In the genomic region with DNA sequence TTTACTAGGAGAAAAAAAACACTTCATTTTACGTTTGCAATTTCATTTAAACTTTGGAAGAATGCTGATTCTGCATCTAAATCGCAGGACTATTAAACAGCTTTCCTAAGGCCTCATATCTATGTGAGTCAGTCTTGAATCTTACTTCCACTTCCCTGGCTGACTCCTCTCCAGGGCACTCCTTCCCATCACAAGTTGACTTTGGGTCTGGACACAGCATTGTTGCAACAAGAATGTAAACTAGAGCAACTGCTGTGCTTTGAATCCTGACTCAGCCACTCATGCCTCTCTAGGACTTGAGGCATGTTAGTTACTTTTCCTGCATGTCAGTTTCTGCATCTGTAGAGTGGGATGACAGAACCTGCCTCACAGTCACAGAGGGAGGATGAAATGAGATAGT, we compare ENCODE assay signal across 11 cellular contexts.
DNase-seq lines count a peak whose midpoint lies in the region; ATAC-seq and TF ChIP-seq lines count a peak whose summit lies in the region.
"Had no signal": no experiment of that assay in that cellular context is flagged by ENCODE, and none has a peak within 500 bp of the region (broad histone marks: within the 10 kb centered on the region; RNA-seq: fewer than 3 reads in every experiment).

No MANE protein-coding gene starts in this region.

- no peak overlapping the region for H3K4ac ChIP-seq in H9 (ENCODE audit: low read depth, low read length)

- no peaks in the 10 kb centered on the region for H3K27me3 ChIP-seq in H9 (ENCODE audit: insufficient read depth, low read length)
- no peaks in the 10 kb centered on the region for H3K27me3 ChIP-seq in gastroesophageal sphincter
- no peaks in the 10 kb centered on the region for H3K27me3 ChIP-seq in smooth muscle cell (ENCODE audit: low read depth)

- H2BK20ac ChIP-seq in H9 (ENCODE audit: low read depth, low read length, poor library complexity, severe bottlenecking) = no peak overlapping the region

- H3K56ac ChIP-seq in H9 (ENCODE audit: insufficient read length, low read depth, low read length) = no peak overlapping the region

- H3K9me3 ChIP-seq in H9 (ENCODE audit: control insufficient read depth, low read depth, low read length) (no peaks in the 10 kb centered on the region), gastroesophageal sphincter (no peaks in the 10 kb centered on the region), smooth muscle cell (replicated peaks; ENCODE audit: low read depth) (no peaks in the 10 kb centered on the region)

- H2BK120ac ChIP-seq in H9 (ENCODE audit: low read depth, low read length, poor library complexity, severe bottlenecking) = no peak overlapping the region

- H2AFZ ChIP-seq in H9 (ENCODE audit: low read length) (no peak overlapping the region), smooth muscle cell (ENCODE audit: low read depth) (no peak overlapping the region)

- peak overlapping the region; percentile 21 to 93 (median 37); a peak in 3 of 7 replicates for H3K27ac Mint-ChIP-seq in H9
- H3K27ac Mint-ChIP-seq: activated naive CD4-positive, alpha-beta T cell treated with anti-CD3 and anti-CD28 coated beads, Interleukin-2, amount 10 ng/mL, durations not matched to agents 7 days and 5 days had no signal

- no peak overlapping the region; a peak in 1 of 5 replicates for H3K4me3 Mint-ChIP-seq in H9
- H3K4me3 Mint-ChIP-seq: activated naive CD4-positive, alpha-beta T cell treated with anti-CD3 and anti-CD28 coated beads, Interleukin-2, amount 10 ng/mL, durations not matched to agents 7 days and 5 days had no signal

- no CpG with 5 or more reads among the region's 2 CpGs for WGBS in H9 (ENCODE audit: extremely low coverage, insufficient read length, low lambda C conversion rate)
- WGBS in gastroesophageal sphincter (ENCODE audit: low coverage in 1 of 2), 2 donors = 68 to 81% methylated on average over 2 of the region's 2 CpGs
- 21% methylated on average over 2 of the region's 2 CpGs for WGBS in smooth muscle cell (ENCODE audit: low lambda C conversion rate)

- H3K36me3 ChIP-seq in gastroesophageal sphincter = no peaks in the 10 kb centered on the region
- H3K36me3 ChIP-seq in smooth muscle cell (ENCODE audit: low read depth) = no peaks in the 10 kb centered on the region

- H3K79me1 ChIP-seq in H9 (ENCODE audit: insufficient read depth, low read depth, low read length, poor library complexity, severe bottlenecking) = no peaks in the 10 kb centered on the region

- no peak overlapping the region for H4K5ac ChIP-seq in H9 (ENCODE audit: insufficient read length, low read depth, low read length)

- H4K20me1 ChIP-seq in H9 (ENCODE audit: control insufficient read depth, insufficient read depth, insufficient read length) (no peaks in the 10 kb centered on the region), smooth muscle cell (ENCODE audit: low read depth) (no peaks in the 10 kb centered on the region)

- no peak overlapping the region for H3K23ac ChIP-seq in H9 (ENCODE audit: insufficient read length, low read depth, low read length)

- peak; percentile 53 for ATAC-seq in gastroesophageal sphincter
- no peak for ATAC-seq in Right ventricle myocardium inferior

- no peak overlapping the region for H4K8ac ChIP-seq in H9 (replicated peaks; ENCODE audit: insufficient read length, low read depth, low read length)

- no peaks in the 10 kb centered on the region for H3K79me2 ChIP-seq in H9 (ENCODE audit: insufficient read depth, low read length)
- no peaks in the 10 kb centered on the region for H3K79me2 ChIP-seq in smooth muscle cell (ENCODE audit: low read depth)

- no peak overlapping the region for H2BK5ac ChIP-seq in H9 (ENCODE audit: insufficient read length, low read length)

- no peak overlapping the region for H4K91ac ChIP-seq in H9 (ENCODE audit: insufficient read length, low read depth, low read length)

- H3K4me2 ChIP-seq in H9 (ENCODE audit: insufficient read depth, insufficient read length, low read length) (no peak overlapping the region), smooth muscle cell (peak overlapping the region; percentile 40)

- peaks cover 38 to 45% of the 10 kb centered on the region in 2 experiments for H3K4me1 Mint-ChIP-seq in H9
- H3K4me1 Mint-ChIP-seq: activated naive CD4-positive, alpha-beta T cell treated with anti-CD3 and anti-CD28 coated beads, Interleukin-2, amount 10 ng/mL, durations not matched to agents 7 days and 5 days had no signal

- no peak overlapping the region for H3K27ac ChIP-seq in H9 (ENCODE audit: insufficient read length, low read depth, low read length)
- H3K27ac ChIP-seq in gastroesophageal sphincter = no peak overlapping the region
- H3K27ac ChIP-seq in smooth muscle cell (ENCODE audit: low read depth) = peak overlapping the region; percentile 23

- H3K9ac ChIP-seq in H9 (ENCODE audit: extremely low read depth, insufficient read length, low read length) (no peak overlapping the region), smooth muscle cell (ENCODE audit: low read depth) (no peak overlapping the region)

- intact Hi-C loops in Right ventricle myocardium inferior (cut with DNase I) = no loop called here

- no peak overlapping the region for H3T11ph ChIP-seq in H9 (ENCODE audit: low read length)

- H3K4me1 ChIP-seq in H9 (ENCODE audit: insufficient read depth, low read length) = peaks cover 9% of the 10 kb centered on the region
- H3K4me1 ChIP-seq in gastroesophageal sphincter = no peaks in the 10 kb centered on the region
- peaks cover 5% of the 10 kb centered on the region for H3K4me1 ChIP-seq in smooth muscle cell (ENCODE audit: low read depth)

- no peak overlapping the region for H2AK5ac ChIP-seq in H9 (ENCODE audit: insufficient read length, low read length)

- no peak for DNase-seq in H9
- DNase-seq in smooth muscle cell (lab: John Stamatoyannopoulos, UW; ENCODE audit: unreplicated experiment) = no peak
- no peak for DNase-seq in central memory CD4-positive, alpha-beta T cell
- DNase-seq in NCI-H146 treated with DMSO at 0.1 percent for 48 hours (lab: John Stamatoyannopoulos, UW; ENCODE audit: unreplicated experiment) = no peak
- DNase-seq in Right ventricle myocardium inferior (ENCODE audit: missing footprints) = no peak
- DNase-seq in Ammon's horn (ENCODE audit: low spot score) = no peak
- DNase-seq: activated CD4-positive, CD25-positive, alpha-beta regulatory T cell treated with anti-CD3 and anti-CD28 coated beads, Interleukin-2, amount 50 U/mL, for 72 hours; activated naive CD4-positive, alpha-beta T cell treated with anti-CD3 and anti-CD28 coated beads, Interleukin-2, amount 10 ng/mL, durations not matched to agents 7 days and 5 days; NCI-H1092 had no signal

- H3K9me3 Mint-ChIP-seq in H9 = no peaks in the 10 kb centered on the region; a peak in 1 of 5 replicates
- H3K9me3 Mint-ChIP-seq: activated naive CD4-positive, alpha-beta T cell treated with anti-CD3 and anti-CD28 coated beads, Interleukin-2, amount 10 ng/mL, durations not matched to agents 7 days and 5 days had no signal

- H3K4me3 ChIP-seq in WI38 (ENCODE audit: low read depth, low read length) (peak overlapping the region; percentile 8; the same call in 1 of the 2 replicates), gastroesophageal sphincter (no peak overlapping the region), smooth muscle cell (no peak overlapping the region)

- no peak for TF ChIP-seq EP300 in gastroesophageal sphincter (IDR thresholded peaks at IDR 0.05)

- no peaks in the 10 kb centered on the region for H3K23me2 ChIP-seq in H9 (ENCODE audit: insufficient read length, low read depth, low read length, poor library complexity, severe bottlenecking)

- no peak for TF ChIP-seq CTCF in H9 (conservative IDR thresholded peaks at IDR 0.05)
- no peak for TF ChIP-seq CTCF in WI38 (IDR thresholded peaks at IDR 0.05; ENCODE audit: low read depth, low read length)
- TF ChIP-seq CTCF in gastroesophageal sphincter (IDR thresholded peaks at IDR 0.05) = no peak
- TF ChIP-seq CTCF in smooth muscle cell (IDR thresholded peaks at IDR 0.05; ENCODE audit: borderline replicate concordance, insufficient read depth, poor library complexity, severe bottlenecking) = no peak

- no peak overlapping the region for H2BK15ac ChIP-seq in H9 (ENCODE audit: low read depth, low read length)

- peaks cover 10% of the 10 kb centered on the region for H3F3A ChIP-seq in smooth muscle cell (ENCODE audit: low read depth)

- no peak overlapping the region for H2BK12ac ChIP-seq in H9 (ENCODE audit: insufficient read length, low read depth, low read length)

- peaks cover 0 to 7% (median 4%) of the 10 kb centered on the region in 3 experiments; a peak in 2 of 7 replicates for H3K36me3 Mint-ChIP-seq in H9 (ENCODE audit: insufficient read depth in 1 of 3, low read depth in 3 of 3)
- H3K36me3 Mint-ChIP-seq: activated naive CD4-positive, alpha-beta T cell treated with anti-CD3 and anti-CD28 coated beads, Interleukin-2, amount 10 ng/mL, durations not matched to agents 7 days and 5 days had no signal

- TF ChIP-seq POLR2A in gastroesophageal sphincter (IDR thresholded peaks at IDR 0.05) = no peak

- no peaks in the 10 kb centered on the region for H3K27me3 Mint-ChIP-seq in H9 (ENCODE audit: low read depth)
- H3K27me3 Mint-ChIP-seq: activated naive CD4-positive, alpha-beta T cell treated with anti-CD3 and anti-CD28 coated beads, Interleukin-2, amount 10 ng/mL, durations not matched to agents 7 days and 5 days had no signal

- no peak overlapping the region for H3K14ac ChIP-seq in H9 (ENCODE audit: insufficient read depth, low read length)

- no peak overlapping the region for H3K18ac ChIP-seq in H9 (ENCODE audit: insufficient read length, low read depth, low read length)
